ENCODE assay signal across 8 cellular contexts in the genomic region with DNA sequence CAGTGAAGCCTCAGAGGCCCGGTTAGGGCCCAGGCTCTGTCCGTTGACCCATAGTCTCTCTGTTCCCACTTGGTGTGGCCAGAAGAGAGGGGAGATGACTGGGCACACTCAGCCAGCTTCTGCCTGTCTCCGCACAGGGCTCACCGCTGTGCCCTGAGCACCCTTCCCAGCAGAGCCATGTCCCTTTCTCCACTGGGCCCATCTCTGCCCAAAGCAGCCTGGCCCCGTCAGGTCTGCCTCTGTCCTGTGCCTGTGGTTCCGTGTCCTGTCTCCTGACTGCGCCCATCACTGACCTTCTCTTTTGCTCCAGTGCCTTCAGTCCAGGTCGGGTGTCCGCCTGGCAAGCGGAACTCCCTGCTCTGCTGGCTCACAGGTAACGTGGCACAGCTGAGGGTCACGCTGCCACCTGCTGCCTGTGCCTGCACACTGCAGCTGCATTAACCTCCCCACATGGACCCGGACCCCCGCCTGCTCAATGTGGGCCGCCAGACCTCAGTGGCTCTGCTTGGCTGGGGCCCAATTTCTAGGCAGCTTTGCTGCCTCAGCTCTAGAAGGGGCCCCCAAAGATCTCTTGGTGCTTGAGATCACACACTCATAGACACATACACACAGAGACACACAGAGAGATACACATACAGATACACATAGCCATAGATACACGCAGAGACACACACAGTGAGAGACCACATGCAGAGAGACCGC. TPM values are rescaled to one million over a fixed set of nuclear protein-coding genes. Genes with fewer than 3 reads are reported as not detected.
DNase-seq lines count a peak whose midpoint lies in the region; ATAC-seq and TF ChIP-seq lines count a peak whose summit lies in the region.

No MANE protein-coding gene starts in this region.

- H3K4me3 ChIP-seq in mammary epithelial cell (replicated peaks in 1 of 3; ENCODE audit: insufficient read depth in 1 of 3, low read depth in 2 of 3, low read length in 3 of 3) = no peak overlapping the region

- no peak overlapping the region for H3K9ac ChIP-seq in mammary epithelial cell (ENCODE audit: insufficient read depth, low read length)

- CTCF ChIA-PET in mammary epithelial cell (lab: Charles Lee; ENCODE audit: low non-redundant PET) = interaction anchor here (0.6 kb wide), 1 partner anchor 36 kb away, joined by 10 read pairs; no protein-coding TSS in a partner anchor

- 35% methylated on average over 11 of the region's 17 CpGs for WGBS in mammary epithelial cell (ENCODE audit: low coverage, missing lambda C conversion rate)

- no peak overlapping the region for H3K27ac ChIP-seq in mammary epithelial cell (ENCODE audit: insufficient read depth, low read depth, low read length)

- H4K20me1 ChIP-seq in mammary epithelial cell (ENCODE audit: insufficient read depth, low read length) = no peaks in the 10 kb centered on the region

- no peak overlapping the region for H3K4me2 ChIP-seq in mammary epithelial cell (ENCODE audit: insufficient read depth, low read depth, low read length)

- no TSS peak for BruUV-seq in mammary epithelial cell (replicated peaks; lab: Mats Ljungman, UMichigan)

- H3K36me3 ChIP-seq in mammary epithelial cell (ENCODE audit: insufficient read depth, low read length) = no peaks in the 10 kb centered on the region

- intact Hi-C loops in mammary epithelial cell (cut with micrococcal nuclease) = loop anchor here (2.0 to 5.0 kb wide), 4 partner anchors 40 to 244 kb away; a partner anchor contains a TSS

- ATAC-seq in GM21737 (IDR thresholded peaks at IDR 0.05; ENCODE audit: unreplicated experiment) = peak; percentile 61

- no peak overlapping the region for H2AFZ ChIP-seq in mammary epithelial cell (ENCODE audit: low read depth, low read length)

- H3K9me3 ChIP-seq in mammary epithelial cell (replicated peaks; ENCODE audit: insufficient read depth, low read length) = no peaks in the 10 kb centered on the region

- dilution Hi-C loops in mammary epithelial cell (cut with HindIII; ENCODE audit: low sequenced_read_pairs) = no loop called here

- TF ChIP-seq CTCF in mammary epithelial cell (conservative IDR thresholded peaks at IDR 0.05 in 1 of 2, IDR thresholded peaks at IDR 0.05 in 1 of 2; ENCODE audit: extremely low read depth in 1 of 2, insufficient read depth in 1 of 2, low read depth in 1 of 2, low read length in 2 of 2) = peak; percentile 83 to 92

- DNase-seq in G401 (ENCODE audit: low spot score) (peak; percentile 88), NAMALWA (ENCODE audit: low spot score) (peak; percentile 81), mammary epithelial cell (peak; percentile 43), kidney glomerular epithelial cell (lab: John Stamatoyannopoulos, UW) (peak; percentile 37), T1000 (lab: John Stamatoyannopoulos, UW) (no peak)
- DNase-seq in activated CD4-positive, CD25-positive, alpha-beta regulatory T cell (lab: John Stamatoyannopoulos, UW) = peak; percentile 45 to 62 (median 54)
- DNase-seq in stimulated activated CD4-positive, alpha-beta T cell treated with anti-CD3 and anti-CD28 coated beads, Interleukin-2, amount 100 ng/mL, for 48 hours = peak; percentile 67 to 74

- no peaks in the 10 kb centered on the region for H3K27me3 ChIP-seq in mammary epithelial cell (ENCODE audit: insufficient read depth, low read length)

- H3K4me1 ChIP-seq in mammary epithelial cell (ENCODE audit: insufficient read depth, low read length) = no peaks in the 10 kb centered on the region

- in situ Hi-C loops in G401 (cut with HindIII; ENCODE audit: low sequenced_read_pairs) (no loop called here), mammary epithelial cell (cut with MboI; ENCODE audit: low sequenced_read_pairs in 2 of 2) (no loop called here)

- no peaks in the 10 kb centered on the region for H3K79me2 ChIP-seq in mammary epithelial cell (ENCODE audit: insufficient read depth, low read length)

RNA-seq across cellular contexts. Expression of a gene that starts 15.2 kb away (rescaled TPM):
- total RNA-seq in G401 (2014; rRNA removed; shearing (Covaris generic)) = 15.9 and 16.6 TPM in 2 replicates
- total RNA-seq in mammary epithelial cell = 1 to 10 TPM; 5.7 to 5.8 TPM
- 5.0 TPM for polyA plus RNA-seq in mammary epithelial cell
- polyA minus RNA-seq in mammary epithelial cell = 5.9 TPM

RNA-seq across cellular contexts. Expression of a gene that starts 40.2 kb away (rescaled TPM):
- 6.2 and 7.6 TPM in 2 replicates for total RNA-seq in G401 (2014; rRNA removed; shearing (Covaris generic))
- 1 to 10 TPM; 8.1 to 8.2 TPM for total RNA-seq in mammary epithelial cell
- polyA plus RNA-seq in mammary epithelial cell = 7.8 TPM
- polyA minus RNA-seq in mammary epithelial cell = 11.6 TPM

RNA-seq across cellular contexts. Expression of a gene that starts 42.9 kb away (rescaled TPM):
- total RNA-seq in G401 (2014; rRNA removed; shearing (Covaris generic)) = 2.2 and 3.5 TPM in 2 replicates
- 1 to 10 TPM in 1 of 2 donors, under 1 TPM in 1; 0.82 to 1.7 TPM for total RNA-seq in mammary epithelial cell
- 0.49 TPM for polyA plus RNA-seq in mammary epithelial cell
- polyA minus RNA-seq in mammary epithelial cell = 0.36 TPM

RNA-seq across cellular contexts. Expression of a gene that starts 56.9 kb away (rescaled TPM):
- 28.4 and 45.2 TPM in 2 replicates for total RNA-seq in G401 (2014; rRNA removed; shearing (Covaris generic))
- total RNA-seq in mammary epithelial cell = 10 to 100 TPM in 1 of 2 donors, 1 to 10 TPM in 1; 7.8 to 12.3 TPM
- polyA plus RNA-seq in mammary epithelial cell = 13.8 TPM
- polyA minus RNA-seq in mammary epithelial cell = 2.8 TPM
